16 cellular contexts compared by ENCODE assay signal in the genomic region with DNA sequence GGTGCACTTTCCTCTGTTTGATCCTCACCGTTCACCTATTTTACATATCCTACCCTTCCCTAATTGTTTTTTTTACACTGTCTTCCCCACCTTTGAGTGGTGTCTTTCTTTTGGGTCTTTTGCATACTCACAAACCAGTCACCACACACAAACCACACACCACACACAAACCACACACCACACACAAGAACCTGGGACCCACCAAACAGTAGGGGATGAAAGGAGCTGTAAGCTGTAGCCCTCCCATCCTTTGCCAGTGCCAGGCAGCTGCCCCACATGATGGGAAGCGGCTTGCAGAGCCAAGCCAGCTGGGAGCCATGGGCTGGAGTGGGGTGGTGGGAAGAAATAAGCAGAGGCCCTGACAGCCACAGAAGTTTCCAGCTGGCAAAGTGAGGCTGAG. TPM values are rescaled to one million over a fixed set of nuclear protein-coding genes. Genes with fewer than 3 reads are reported as not detected.
DNase-seq lines count a peak whose midpoint lies in the region; ATAC-seq and TF ChIP-seq lines count a peak whose summit lies in the region.
"Had no signal": no experiment of that assay in that cellular context is flagged by ENCODE, and none has a peak within 500 bp of the region (broad histone marks: within the 10 kb centered on the region; RNA-seq: fewer than 3 reads in every experiment).

No MANE protein-coding gene starts in this region.

- H2BK120ac ChIP-seq in mesendoderm (ENCODE audit: low read depth, low read length) = peak overlapping the region; percentile 1

- H3K27me3 Mint-ChIP-seq in CD8-positive, alpha-beta memory T cell = peaks cover 16 to 28% of the 10 kb centered on the region in 2 donors
- H3K27me3 Mint-ChIP-seq: B cell had no signal

- no peaks in the 10 kb centered on the region for H3F3A ChIP-seq in OCI-LY1 (ENCODE audit: insufficient read depth, low read length)

- H3K9ac ChIP-seq in BLaER1 = no peak overlapping the region
- no peak overlapping the region for H3K9ac ChIP-seq in OCI-LY1 (ENCODE audit: low read length)
- no peak overlapping the region for H3K9ac ChIP-seq in mesendoderm (ENCODE audit: low read length)
- H3K9ac ChIP-seq: GM23248 had no signal

- H3K4me1 ChIP-seq in BLaER1 = peaks cover 84% of the 10 kb centered on the region
- peaks cover 45% of the 10 kb centered on the region for H3K4me1 ChIP-seq in OCI-LY1 (ENCODE audit: insufficient read depth, low read length, severe bottlenecking)
- H3K4me1 ChIP-seq in mesendoderm (ENCODE audit: control insufficient read depth, low read depth, low read length) = peaks cover 6% of the 10 kb centered on the region
- no peaks in the 10 kb centered on the region for H3K4me1 ChIP-seq in left lung
- no peaks in the 10 kb centered on the region for H3K4me1 ChIP-seq in CD8-positive, alpha-beta memory T cell (ENCODE audit: insufficient read depth, low read length)

- peak overlapping the region in 1 of 8 donors; percentile 87 for H3K27ac Mint-ChIP-seq in CD8-positive, alpha-beta memory T cell
- H3K27ac Mint-ChIP-seq: B cell; CD14-positive monocyte; CD8-positive, alpha-beta T cell had no signal

- no peak overlapping the region for H4K5ac ChIP-seq in mesendoderm (ENCODE audit: low read length)

- peak overlapping the region; percentile 59 for H2BK5ac ChIP-seq in mesendoderm (ENCODE audit: low read length)

- CTCF ChIA-PET in CD8-positive, alpha-beta memory T cell (lab: Charles Lee) = interaction anchor here (0.7 kb wide), 1 partner anchor 1156 kb away, joined by 3 read pairs; no protein-coding TSS in a partner anchor

- H3K4me3 ChIP-seq in BLaER1 = no peak overlapping the region
- no peak overlapping the region for H3K4me3 ChIP-seq in GM12865 (ENCODE audit: low read depth, low read length)
- no peak overlapping the region for H3K4me3 ChIP-seq in OCI-LY1 (ENCODE audit: low read depth, low read length, poor library complexity, severe bottlenecking)
- no peak overlapping the region for H3K4me3 ChIP-seq in mesendoderm (ENCODE audit: low read length)
- H3K4me3 ChIP-seq in left lung = no peak overlapping the region
- no peak overlapping the region for H3K4me3 ChIP-seq in CD8-positive, alpha-beta memory T cell (ENCODE audit: low read length)
- H3K4me3 ChIP-seq: GM23248, HAP-1 had no signal

- H3K36me3 ChIP-seq in BLaER1 (peaks cover 100% of the 10 kb centered on the region), OCI-LY1 (ENCODE audit: insufficient read depth, low read length) (peaks cover 82% of the 10 kb centered on the region), mesendoderm (ENCODE audit: control insufficient read depth, insufficient read depth, low read length) (no peaks in the 10 kb centered on the region), left lung (no peaks in the 10 kb centered on the region)
- no peaks in the 10 kb centered on the region for H3K36me3 ChIP-seq in CD8-positive, alpha-beta memory T cell (ENCODE audit: insufficient read depth, low read length)
- H3K36me3 ChIP-seq: HAP-1 had no signal

- H3K23ac ChIP-seq in mesendoderm (ENCODE audit: low read length) = no peak overlapping the region

- no peak for ATAC-seq in left lung
- ATAC-seq: CD8-positive, alpha-beta T cell had no signal

- H3K27ac ChIP-seq in BLaER1 = peak overlapping the region; percentile 52
- peak overlapping the region; percentile 68 for H3K27ac ChIP-seq in OCI-LY1 (ENCODE audit: low read depth, low read length, poor library complexity, severe bottlenecking)
- peak overlapping the region; percentile 8 for H3K27ac ChIP-seq in mesendoderm (ENCODE audit: low read depth, low read length)
- no peak overlapping the region for H3K27ac ChIP-seq in left lung
- no peak overlapping the region for H3K27ac ChIP-seq in CD8-positive, alpha-beta memory T cell (ENCODE audit: low read depth, low read length)
- H3K27ac ChIP-seq: GM23248, HL-60 had no signal

- intact Hi-C loops in left lung (cut with DNase I) = no loop called here

- H3K4ac ChIP-seq in mesendoderm (ENCODE audit: low read depth, low read length) = no peak overlapping the region

- H4K20me1 ChIP-seq in BLaER1 (peaks cover 18% of the 10 kb centered on the region), OCI-LY1 (ENCODE audit: insufficient read depth, low read length) (no peaks in the 10 kb centered on the region)

- DNase-seq in GM12865 (ENCODE audit: low read depth) = peak; percentile 37
- DNase-seq in mesendoderm = no peak
- DNase-seq in NCI-H345 (lab: John Stamatoyannopoulos, UW) = no peak
- no peak for DNase-seq in left lung
- no peak for DNase-seq in CD8-positive, alpha-beta memory T cell
- DNase-seq: Caco-2; CD8-positive, alpha-beta T cell; GF-D8; GM23248; KBM-7 had no signal

- H4K8ac ChIP-seq in mesendoderm (ENCODE audit: low read depth, low read length) = no peak overlapping the region

- no peaks in the 10 kb centered on the region for H3K9me2 ChIP-seq in OCI-LY1 (ENCODE audit: low read depth, low read length)

- H3K4me1 Mint-ChIP-seq in CD8-positive, alpha-beta memory T cell = no peaks in the 10 kb centered on the region

- H3K27me3 ChIP-seq in BLaER1 (no peaks in the 10 kb centered on the region), OCI-LY1 (ENCODE audit: insufficient read depth, low read length) (no peaks in the 10 kb centered on the region), mesendoderm (ENCODE audit: insufficient read depth, low read length, poor library complexity) (no peaks in the 10 kb centered on the region), left lung (no peaks in the 10 kb centered on the region)
- H3K27me3 ChIP-seq in CD8-positive, alpha-beta memory T cell (ENCODE audit: insufficient read depth, low read length, poor library complexity, severe bottlenecking) = peaks cover 3% of the 10 kb centered on the region

- H3K9me3 Mint-ChIP-seq in CD8-positive, alpha-beta memory T cell = peaks cover 0 to 17% (median 6%) of the 10 kb centered on the region in 5 donors

- no peaks in the 10 kb centered on the region for H3K79me1 ChIP-seq in mesendoderm (ENCODE audit: low read length)

- H3K9me3 ChIP-seq in BLaER1 = peaks cover 69% of the 10 kb centered on the region
- H3K9me3 ChIP-seq in OCI-LY1 (ENCODE audit: low read length) = peaks cover 8% of the 10 kb centered on the region
- H3K9me3 ChIP-seq in left lung = peaks cover 0 to 24% of the 10 kb centered on the region in 2 donors
- H3K9me3 ChIP-seq in CD8-positive, alpha-beta memory T cell (ENCODE audit: low read length) = no peaks in the 10 kb centered on the region
- H3K9me3 ChIP-seq: HAP-1 had no signal

- no peak overlapping the region for H3K18ac ChIP-seq in mesendoderm (ENCODE audit: low read length)

- no CpG with 5 or more reads among the region's 2 CpGs for WGBS in mesendoderm (ENCODE audit: extremely low coverage, insufficient coverage, low lambda C conversion rate)

- H3K56ac ChIP-seq in mesendoderm (ENCODE audit: low read length) = peak overlapping the region; percentile 56

- no peak overlapping the region for H2BK15ac ChIP-seq in mesendoderm (replicated peaks; ENCODE audit: low read depth)

- H3K79me2 ChIP-seq in OCI-LY1 (ENCODE audit: insufficient read depth, low read length) (no peaks in the 10 kb centered on the region), mesendoderm (ENCODE audit: control insufficient read depth, insufficient read depth, low read length) (no peaks in the 10 kb centered on the region)

- peak overlapping the region; percentile 82 for H2AK5ac ChIP-seq in mesendoderm (ENCODE audit: low read length)

- H3K4me2 ChIP-seq in BLaER1 (peak overlapping the region; percentile 86; the same call in 1 of the 2 replicates), OCI-LY1 (ENCODE audit: low read length) (no peak overlapping the region), mesendoderm (ENCODE audit: low read length) (no peak overlapping the region)

- TF ChIP-seq CTCF in GM12865 (IDR thresholded peaks at IDR 0.05; ENCODE audit: insufficient read depth, low read depth, low read length, missing control alignments) (no peak), OCI-LY1 (IDR thresholded peaks at IDR 0.05; ENCODE audit: low read length) (no peak), left lung (IDR thresholded peaks at IDR 0.05) (no peak)

- H2AFZ ChIP-seq in OCI-LY1 (ENCODE audit: low read length) = no peak overlapping the region
- H2AFZ ChIP-seq: GM23248 had no signal

- H3K4me3 Mint-ChIP-seq in CD8-positive, alpha-beta memory T cell = no peak overlapping the region
- H3K4me3 Mint-ChIP-seq: B cell; CD14-positive monocyte; CD8-positive, alpha-beta T cell had no signal

- POLR2A ChIA-PET in CD8-positive, alpha-beta memory T cell (lab: Charles Lee) = no interaction called here

- H3K36me3 Mint-ChIP-seq in CD8-positive, alpha-beta memory T cell = peaks cover 0 to 1% (median 0%) of the 10 kb centered on the region in 3 donors
- H3K36me3 Mint-ChIP-seq: CD14-positive monocyte; CD8-positive, alpha-beta T cell had no signal

RNA-seq across cellular contexts. Expression of a gene that starts 38.9 kb away (rescaled TPM):
- 135 TPM for polyA plus RNA-seq in mesendoderm (2013, experiment 1 of 2)
- polyA plus RNA-seq in mesendoderm (2013, experiment 2 of 2) = 139 TPM
- total RNA-seq in left lung = 10 to 100 TPM; 48.2 to 54.1 TPM
- total RNA-seq in CD8-positive, alpha-beta memory T cell = 100 to 1,000 TPM; 142 to 152 TPM
- 17.6 TPM for polyA plus RNA-seq in CD8-positive, alpha-beta memory T cell

Comparison
In these comparisons a context has a peak if more than half of its experiments do, and no peak if none do; other contexts are left out.
1. H3K27ac ChIP-seq: peak in BLaER1 (single experiment), OCI-LY1 (single experiment) and mesendoderm (single experiment); none in left lung (0 of 2) and CD8-positive, alpha-beta memory T cell (single experiment).